In genomic region chr17:81715872-81716673, GRCh38 we compare ENCODE assay signal across 1 cellular context.
TF ChIP-seq lines count a peak whose summit lies in the region.

No MANE protein-coding gene starts in this region.

TF ChIP-seq in K562, 482 proteins besides CTCF, POLR2A, EP300 and RAD21:
- no peak for TF ChIP-seq SUPT5H (IDR thresholded peaks at IDR 0.05)
- TF ChIP-seq POLR2G (IDR thresholded peaks at IDR 0.05; ENCODE audit: low read depth, low read length), result peak; percentile 7; the same call in 1 of the 2 replicates
- no peak for TF ChIP-seq POU5F1 (IDR thresholded peaks at IDR 0.05; ENCODE audit: borderline replicate concordance, low read depth, low read length, partially characterized antibody)
